8 cellular contexts compared by ENCODE assay signal in the genomic region with DNA sequence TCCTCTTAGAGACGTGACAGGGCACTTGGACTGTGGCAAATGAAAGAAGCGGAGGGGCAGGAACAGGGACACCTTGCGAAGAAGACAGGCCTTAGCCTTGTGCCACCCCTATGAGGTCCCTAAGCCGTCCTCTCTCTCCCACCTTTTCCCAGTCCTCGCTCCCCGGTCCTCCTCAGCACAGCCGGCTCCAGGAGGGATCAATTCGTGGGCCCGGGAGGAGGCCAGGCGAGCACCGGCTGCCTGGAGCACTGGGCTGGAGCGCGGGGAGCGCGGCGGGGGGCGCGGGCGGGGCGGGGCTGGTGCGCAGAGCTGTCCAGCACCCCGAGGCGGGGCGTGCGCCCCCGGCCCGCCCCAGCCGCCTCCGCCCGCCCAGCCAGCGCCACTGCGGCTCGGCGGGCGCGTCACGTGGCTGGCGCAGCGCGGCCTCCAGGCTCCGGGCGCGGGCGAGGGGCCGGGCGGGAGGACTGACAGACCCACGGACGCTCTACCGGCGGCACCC. TPM values are rescaled to one million over a fixed set of nuclear protein-coding genes. Genes with fewer than 3 reads are reported as not detected.
DNase-seq lines count a peak whose midpoint lies in the region; ATAC-seq lines count a peak whose summit lies in the region.

A gene with protein sequence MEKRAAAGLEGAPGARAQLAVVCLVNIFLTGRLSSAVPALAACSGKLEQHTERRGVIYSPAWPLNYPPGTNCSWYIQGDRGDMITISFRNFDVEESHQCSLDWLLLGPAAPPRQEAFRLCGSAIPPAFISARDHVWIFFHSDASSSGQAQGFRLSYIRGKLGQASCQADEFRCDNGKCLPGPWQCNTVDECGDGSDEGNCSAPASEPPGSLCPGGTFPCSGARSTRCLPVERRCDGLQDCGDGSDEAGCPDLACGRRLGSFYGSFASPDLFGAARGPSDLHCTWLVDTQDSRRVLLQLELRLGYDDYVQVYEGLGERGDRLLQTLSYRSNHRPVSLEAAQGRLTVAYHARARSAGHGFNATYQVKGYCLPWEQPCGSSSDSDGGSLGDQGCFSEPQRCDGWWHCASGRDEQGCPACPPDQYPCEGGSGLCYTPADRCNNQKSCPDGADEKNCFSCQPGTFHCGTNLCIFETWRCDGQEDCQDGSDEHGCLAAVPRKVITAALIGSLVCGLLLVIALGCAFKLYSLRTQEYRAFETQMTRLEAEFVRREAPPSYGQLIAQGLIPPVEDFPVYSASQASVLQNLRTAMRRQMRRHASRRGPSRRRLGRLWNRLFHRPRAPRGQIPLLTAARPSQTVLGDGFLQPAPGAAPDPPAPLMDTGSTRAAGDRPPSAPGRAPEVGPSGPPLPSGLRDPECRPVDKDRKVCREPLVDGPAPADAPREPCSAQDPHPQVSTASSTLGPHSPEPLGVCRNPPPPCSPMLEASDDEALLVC (plus strand): TSS at position 467 of the 499 bp plus-strand sequence. CDS start 456 bp downstream, outside the sequence.

- H3K36me3 ChIP-seq in ectodermal cell (ENCODE audit: control insufficient read depth, insufficient read depth, low read length) (peaks cover 2% of the 10 kb centered on the region), mesenchymal stem cell (ENCODE audit: control insufficient read depth in 1 of 2, insufficient read depth in 2 of 2, low read depth in 1 of 2, low read length in 2 of 2) (peaks cover 18% of the 10 kb centered on the region in 2 experiments), thymus (ENCODE audit: control insufficient read depth, insufficient read depth) (no peaks in the 10 kb centered on the region)

- H3K9me3 ChIP-seq in ectodermal cell (ENCODE audit: control insufficient read depth, low read length) (no peaks in the 10 kb centered on the region), mesenchymal stem cell (ENCODE audit: control insufficient read depth, low read length) (no peaks in the 10 kb centered on the region), thymus (ENCODE audit: control insufficient read depth) (no peaks in the 10 kb centered on the region)

- WGBS in ectodermal cell, 2 experiments = 5% methylated on average over 50 of the region's 50 CpGs
- 33% methylated on average over 7 of the region's 50 CpGs for WGBS in mesenchymal stem cell
- 7% methylated on average over 50 of the region's 50 CpGs for WGBS in thymus

- H3K4me1 ChIP-seq in ectodermal cell (ENCODE audit: control insufficient read depth, insufficient read depth, low read length) (no peaks in the 10 kb centered on the region), mesenchymal stem cell (ENCODE audit: control insufficient read depth, insufficient read depth, low read depth, low read length) (peaks cover 12% of the 10 kb centered on the region), thymus (ENCODE audit: control insufficient read depth, insufficient read depth, low read length) (no peaks in the 10 kb centered on the region)

- H3K9me3 Mint-ChIP-seq in T-helper 2 cell treated with Interferon-gamma antibody and Interleukin-4, amounts not matched to agents 5 μg/mL and 100 μg/mL, for 36 hours = no peaks in the 10 kb centered on the region

- peak within 1 kb of the TSS; percentile 49 for H2AFZ ChIP-seq in mesenchymal stem cell (ENCODE audit: low read depth, low read length)

- H2AK5ac ChIP-seq in mesenchymal stem cell (ENCODE audit: low read length, severe bottlenecking) = no peak within 1 kb of the TSS

- peak within 1 kb of the TSS in 1 of 2 experiments; percentile 90 for H3K23ac ChIP-seq in mesenchymal stem cell (ENCODE audit: low read length in 2 of 2)

- H3K18ac ChIP-seq in mesenchymal stem cell (ENCODE audit: low read depth in 1 of 2, low read length in 2 of 2) = peak within 1 kb of the TSS; percentile 16 to 67

- no peak within 1 kb of the TSS for H2BK120ac ChIP-seq in mesenchymal stem cell (ENCODE audit: low read depth, low read length)

- peaks cover 53% of the 10 kb centered on the region for H3K27me3 Mint-ChIP-seq in T-helper 2 cell treated with Interferon-gamma antibody and Interleukin-4, amounts not matched to agents 5 μg/mL and 100 μg/mL, for 36 hours (ENCODE audit: low read depth)

- H3K27ac ChIP-seq in ectodermal cell (ENCODE audit: insufficient read depth, low read depth, low read length, poor library complexity, severe bottlenecking) (no peak within 1 kb of the TSS), mesenchymal stem cell (ENCODE audit: low read length, poor library complexity, severe bottlenecking) (no peak within 1 kb of the TSS), thymus (ENCODE audit: low read depth) (no peak within 1 kb of the TSS)

- no peaks in the 10 kb centered on the region for H3K4me1 Mint-ChIP-seq in T-helper 2 cell treated with Interferon-gamma antibody and Interleukin-4, amounts not matched to agents 5 μg/mL and 100 μg/mL, for 36 hours (ENCODE audit: low read depth)

- peak within 1 kb of the TSS; percentile 80 for H2BK15ac ChIP-seq in mesenchymal stem cell (ENCODE audit: low read depth, poor library complexity, severe bottlenecking)

- peak within 1 kb of the TSS; percentile 29 for H3K4me3 Mint-ChIP-seq in T-helper 2 cell treated with Interferon-gamma antibody and Interleukin-4, amounts not matched to agents 5 μg/mL and 100 μg/mL, for 36 hours

- no peak for DNase-seq in T-helper 2 cell treated with Interferon-gamma antibody and Interleukin-4, amounts not matched to agents 5 μg/mL and 100 μg/mL, for 36 hours (ENCODE audit: low spot score)
- no peak for DNase-seq in T-helper 2 cell
- DNase-seq in NCI-H82 treated with DMSO at 0.1 percent for 48 hours (lab: John Stamatoyannopoulos, UW; ENCODE audit: unreplicated experiment) = peak; percentile 3
- peak; percentile 34 for DNase-seq in mesenchymal stem cell
- no peak for DNase-seq in SW 1271 (lab: John Stamatoyannopoulos, UW)

- no peak for ATAC-seq in GM19351 (IDR thresholded peaks at IDR 0.05; ENCODE audit: unreplicated experiment)

- H3K4ac ChIP-seq in mesenchymal stem cell (ENCODE audit: low read depth in 1 of 2, low read length in 2 of 2) = no peak within 1 kb of the TSS

- H2BK12ac ChIP-seq in mesenchymal stem cell (ENCODE audit: low read length in 2 of 2) = peak within 1 kb of the TSS in 1 of 2 experiments; percentile 15

- peaks cover 2% of the 10 kb centered on the region for H3K79me1 ChIP-seq in mesenchymal stem cell (replicated peaks; ENCODE audit: low read length, poor library complexity, severe bottlenecking)

- H2BK5ac ChIP-seq in mesenchymal stem cell (ENCODE audit: low read depth, low read length, poor library complexity, severe bottlenecking) = no peak within 1 kb of the TSS

- H3K4me3 ChIP-seq in ectodermal cell (ENCODE audit: insufficient read depth, low read depth, low read length) = peak within 1 kb of the TSS; percentile 62
- H3K4me3 ChIP-seq in mesenchymal stem cell (ENCODE audit: insufficient read depth in 1 of 2, low read depth in 1 of 2, low read length in 2 of 2) = peak within 1 kb of the TSS; percentile 67 to 80
- H3K4me3 ChIP-seq in thymus (ENCODE audit: low read length) = peak within 1 kb of the TSS; percentile 37

- H3K14ac ChIP-seq in mesenchymal stem cell (ENCODE audit: low read length in 2 of 2) = peak within 1 kb of the TSS in 1 of 2 experiments; percentile 27

- H3K4me2 ChIP-seq in mesenchymal stem cell (ENCODE audit: low read length, poor library complexity, severe bottlenecking) = peak within 1 kb of the TSS; percentile 93

- no peak within 1 kb of the TSS for H4K8ac ChIP-seq in mesenchymal stem cell (ENCODE audit: low read length)

- peak within 1 kb of the TSS; percentile 81 for H3K9ac ChIP-seq in mesenchymal stem cell (ENCODE audit: low read length)

- peaks cover 25% of the 10 kb centered on the region for H3K27me3 ChIP-seq in ectodermal cell (ENCODE audit: control insufficient read depth, insufficient read depth, low read length, poor library complexity, severe bottlenecking)
- peaks cover 9 to 26% of the 10 kb centered on the region in 2 experiments for H3K27me3 ChIP-seq in mesenchymal stem cell (ENCODE audit: control insufficient read depth in 1 of 2, insufficient read depth in 1 of 2, low read length in 2 of 2)
- H3K27me3 ChIP-seq in thymus (ENCODE audit: control insufficient read depth, insufficient read depth) = peaks cover 54% of the 10 kb centered on the region

- H3K36me3 Mint-ChIP-seq in T-helper 2 cell treated with Interferon-gamma antibody and Interleukin-4, amounts not matched to agents 5 μg/mL and 100 μg/mL, for 36 hours (ENCODE audit: low read depth) = no peaks in the 10 kb centered on the region

- no peak within 1 kb of the TSS for H3K27ac Mint-ChIP-seq in T-helper 2 cell treated with Interferon-gamma antibody and Interleukin-4, amounts not matched to agents 5 μg/mL and 100 μg/mL, for 36 hours

- no peak within 1 kb of the TSS for H4K91ac ChIP-seq in mesenchymal stem cell (ENCODE audit: low read length)

RNA-seq across cellular contexts. Expression of the gene that starts here (rescaled TPM):
- polyA plus RNA-seq in ectodermal cell (2013, experiment 1 of 4) = 36.3 TPM
- polyA plus RNA-seq in ectodermal cell (2013, experiment 2 of 4) = 28.0 TPM
- 25.7 TPM for polyA plus RNA-seq in ectodermal cell (2013, experiment 3 of 4)
- 20.7 TPM for polyA plus RNA-seq in ectodermal cell (2013, experiment 4 of 4)
- polyA plus RNA-seq in mesenchymal stem cell (2013, experiment 1 of 2) = 27.7 TPM
- 25.6 TPM for polyA plus RNA-seq in mesenchymal stem cell (2013, experiment 2 of 2)
- polyA plus RNA-seq in thymus = 4.0 TPM

Comparison
In these comparisons a context has a peak if more than half of its experiments do, and no peak if none do; other contexts are left out.
1. DNase-seq: peak in NCI-H82 treated with DMSO at 0.1 percent for 48 hours (single experiment) and mesenchymal stem cell (single experiment); none in T-helper 2 cell treated with Interferon-gamma antibody and Interleukin-4, amounts not matched to agents 5 μg/mL and 100 μg/mL, for 36 hours (single experiment), T-helper 2 cell (0 of 5) and SW 1271 (0 of 2).
2. Peak in every context shown above with its lines, with median percentiles within 50 percentile points of each other: H3K4me3 ChIP-seq.